35 cellular contexts compared by ENCODE assay signal in genomic region chr12:106791531-106791930, GRCh38. TPM values are rescaled to one million over a fixed set of nuclear protein-coding genes. Genes with fewer than 3 reads are reported as not detected.
DNase-seq lines count a peak whose midpoint lies in the region; ATAC-seq and TF ChIP-seq lines count a peak whose summit lies in the region.
"Had no signal": no experiment of that assay in that cellular context is flagged by ENCODE, and none has a peak within 500 bp of the region (broad histone marks: within the 10 kb centered on the region; RNA-seq: fewer than 3 reads in every experiment).

No MANE protein-coding gene starts in this region.

- in situ Hi-C loops in astrocyte of the cerebellum (cut with HindIII; ENCODE audit: low sequenced_read_pairs): no loop called here

- no peaks in the 10 kb centered on the region for H3K27me3 Mint-ChIP-seq in T-helper 17 cell
- H3K27me3 Mint-ChIP-seq: activated CD4-positive, alpha-beta T cell treated with anti-CD3 and anti-CD28 coated beads, Interleukin-2, amount 10 ng/mL, durations not matched to agents 24 days and 14 days; activated naive CD8-positive, alpha-beta T cell treated with anti-CD3 and anti-CD28 coated beads, Interleukin-2, amount 10 ng/mL, durations not matched to agents 7 days and 5 days; naive thymus-derived CD4-positive, alpha-beta T cell had no signal

- no peak overlapping the region for H3K4me3 Mint-ChIP-seq in T-helper 17 cell
- H3K4me3 Mint-ChIP-seq: activated CD4-positive, alpha-beta T cell treated with anti-CD3 and anti-CD28 coated beads, Interleukin-2, amount 10 ng/mL, durations not matched to agents 24 days and 14 days; activated naive CD8-positive, alpha-beta T cell treated with anti-CD3 and anti-CD28 coated beads, Interleukin-2, amount 10 ng/mL, durations not matched to agents 7 days and 5 days; naive thymus-derived CD4-positive, alpha-beta T cell; WTC11 had no signal

- no peak overlapping the region for H3K27ac Mint-ChIP-seq in T-helper 17 cell
- H3K27ac Mint-ChIP-seq: activated CD4-positive, alpha-beta T cell treated with anti-CD3 and anti-CD28 coated beads, Interleukin-2, amount 10 ng/mL, durations not matched to agents 24 days and 14 days; activated naive CD8-positive, alpha-beta T cell treated with anti-CD3 and anti-CD28 coated beads, Interleukin-2, amount 10 ng/mL, durations not matched to agents 7 days and 5 days; naive thymus-derived CD4-positive, alpha-beta T cell; WTC11 had no signal

- H3K4me1 Mint-ChIP-seq in T-helper 17 cell: peaks cover 13% of the 10 kb centered on the region
- H3K4me1 Mint-ChIP-seq: activated naive CD8-positive, alpha-beta T cell treated with anti-CD3 and anti-CD28 coated beads, Interleukin-2, amount 10 ng/mL, durations not matched to agents 7 days and 5 days had no signal

- no peak for ATAC-seq in HG02610 (IDR thresholded peaks at IDR 0.05; ENCODE audit: unreplicated experiment)
- no peak for ATAC-seq in T-helper 17 cell
- no peak for ATAC-seq in GM21737 (IDR thresholded peaks at IDR 0.05; ENCODE audit: unreplicated experiment)
- ATAC-seq: foreskin keratinocyte; HCT116; heart left ventricle; naive thymus-derived CD4-positive, alpha-beta T cell; right cardiac atrium; WTC11 had no signal

- no peak for TF ChIP-seq CTCF in astrocyte of the cerebellum (IDR thresholded peaks at IDR 0.05; ENCODE audit: low read depth, low read length, missing control alignments)

- DNase-seq in NCI-H2196 (lab: John Stamatoyannopoulos, UW; ENCODE audit: unreplicated experiment): peak; percentile 27
- no peak for DNase-seq in NCI-H2196 treated with DMSO at 0.1 percent for 48 hours (lab: John Stamatoyannopoulos, UW; ENCODE audit: unreplicated experiment)
- peak; percentile 43 for DNase-seq in NCI-H345 treated with DMSO at 0.1 percent for 48 hours (lab: John Stamatoyannopoulos, UW; ENCODE audit: unreplicated experiment)
- DNase-seq in astrocyte of the cerebellum (ENCODE audit: low read depth): peak; percentile 52
- DNase-seq in SIG-M5 (lab: John Stamatoyannopoulos, UW): no peak
- no peak for DNase-seq in T-helper 17 cell
- DNase-seq: activated CD4-positive, alpha-beta T cell treated with anti-CD3 and anti-CD28 coated beads, Interleukin-2, amount 10 ng/mL, durations not matched to agents 24 days and 14 days; activated effector memory CD4-positive, alpha-beta T cell treated with anti-CD3 and anti-CD28 coated beads, Interleukin-2, amount 50 U/mL, for 16 hours; activated naive CD8-positive, alpha-beta T cell treated with anti-CD3 and anti-CD28 coated beads, Interleukin-2, amount 10 ng/mL, durations not matched to agents 7 days and 5 days; activated T-cell treated with anti-CD3 and anti-CD28 coated beads, Interleukin-2, amount 50 U/mL, for 1 hour; aorta; caudate nucleus; cortex of kidney; DND-41; foreskin keratinocyte; GF-D8; heart left ventricle; midbrain; MV-4-11; naive thymus-derived CD4-positive, alpha-beta T cell; NCI-H187; NCI-H524 treated with DMSO at 0.1 percent for 48 hours; posterior cingulate gyrus; right cardiac atrium; stimulated activated CD4-positive, alpha-beta T cell treated with anti-CD3 and anti-CD28 coated beads, Interleukin-1b, Interleukin-23, amount 100 ng/mL, for 48 hours; stimulated activated naive CD4-positive, alpha-beta T cell treated with Interleukin-2 at 50 U/mL for 16 hours; upper lobe of left lung had no signal

- H3K36me3 Mint-ChIP-seq in T-helper 17 cell (ENCODE audit: low read depth): peaks cover 14% of the 10 kb centered on the region

- H3K9me3 ChIP-seq in T-helper 17 cell (ENCODE audit: control insufficient read depth, low read length, poor library complexity, severe bottlenecking): no peaks in the 10 kb centered on the region
- H3K9me3 ChIP-seq: esophagus muscularis mucosa, heart left ventricle, neutrophil, SJSA1, suprapubic skin, upper lobe of left lung had no signal

- no peak overlapping the region for H3K4me3 ChIP-seq in astrocyte of the cerebellum (ENCODE audit: low read depth, low read length)
- H3K4me3 ChIP-seq: esophagus muscularis mucosa, heart left ventricle, SJSA1, suprapubic skin, upper lobe of left lung had no signal

RNA-seq across cellular contexts. Expression of gene RIC8B, which starts 17.0 kb away (rescaled TPM):
- total RNA-seq in T-helper 17 cell: 10 to 100 TPM; 12.8 to 19.9 TPM

Comparison
In these comparisons a context has a peak if more than half of its experiments do, and no peak if none do; other contexts are left out.
1. DNase-seq: peak in NCI-H2196 (single experiment), NCI-H345 treated with DMSO at 0.1 percent for 48 hours (single experiment) and astrocyte of the cerebellum (single experiment); none in NCI-H2196 treated with DMSO at 0.1 percent for 48 hours (single experiment), SIG-M5 (single experiment) and T-helper 17 cell (0 of 3).